16 cellular contexts compared by ENCODE assay signal in the genomic region with DNA sequence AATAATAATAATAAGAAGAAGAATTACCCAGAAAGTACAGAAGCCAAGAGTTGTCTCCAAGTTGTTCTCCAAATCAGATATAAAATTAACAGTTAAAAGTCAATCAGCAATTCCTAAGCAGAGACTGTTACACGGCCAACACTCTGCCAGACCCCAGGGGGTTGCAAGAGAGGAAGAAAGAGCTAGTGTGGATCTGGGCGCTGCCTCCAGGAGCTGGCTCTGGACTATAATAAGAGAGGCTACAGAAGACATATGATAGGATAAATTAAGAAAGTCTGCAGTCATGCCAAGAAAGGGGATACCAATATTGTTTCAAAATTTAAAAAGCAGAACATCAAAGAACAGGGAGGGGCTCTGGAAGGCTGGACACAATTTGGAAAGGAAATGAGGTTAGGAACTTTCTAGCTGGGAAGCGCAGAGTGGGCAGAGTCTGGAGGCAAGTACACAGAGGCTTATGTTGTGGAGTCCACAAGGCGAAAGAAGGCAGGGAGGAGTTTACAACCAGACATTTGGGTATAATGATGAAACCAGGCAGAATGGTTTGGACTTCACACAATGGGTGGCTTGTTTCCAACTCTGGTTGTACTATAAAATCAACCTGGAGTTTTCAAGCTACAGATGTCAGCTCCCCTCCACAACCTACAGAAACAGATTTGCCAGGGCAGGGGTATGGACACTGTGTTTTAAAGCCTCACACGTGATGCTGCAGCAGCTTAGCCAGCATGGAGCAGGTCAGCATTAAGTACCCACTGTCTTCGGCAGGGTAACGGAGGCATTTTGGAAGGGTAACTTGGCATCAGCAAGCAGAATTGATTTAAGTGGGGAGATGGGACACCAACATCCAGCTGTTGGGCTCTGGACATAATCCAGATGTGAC. TPM values are rescaled to one million over a fixed set of nuclear protein-coding genes. Genes with fewer than 3 reads are reported as not detected.
A peak's percentile ranks its signal among the peaks of the same experiment; 100 is the strongest.
DNase-seq lines count a peak whose midpoint lies in the region; TF ChIP-seq lines count a peak whose summit lies in the region.
"Had no signal": no experiment of that assay in that cellular context is flagged by ENCODE, and none has a peak within 500 bp of the region (broad histone marks: within the 10 kb centered on the region; RNA-seq: fewer than 3 reads in every experiment).

No MANE protein-coding gene starts in this region.

- H3K79me2 ChIP-seq in osteoblast (ENCODE audit: insufficient read depth, low read length), result no peaks in the 10 kb centered on the region
- no peaks in the 10 kb centered on the region for H3K79me2 ChIP-seq in smooth muscle cell (ENCODE audit: low read depth)

- H3K4me3 Mint-ChIP-seq in T-helper 2 cell treated with Interferon-gamma antibody and Interleukin-4, amounts not matched to agents 5 μg/mL and 100 μg/mL, for 36 hours, result no peak overlapping the region
- H3K4me3 Mint-ChIP-seq: stimulated activated memory B cell treated with anti-CD40 and anti-IgM and Interleukin-4, amounts not matched to agents 10 μg/mL and 1 μg/mL and 100 μg/mL, for 72 hours; T-cell had no signal

- H3K4me3 ChIP-seq in fibroblast of mammary gland (ENCODE audit: control insufficient read depth, low read depth, low read length), result peak overlapping the region; percentile 24
- peak overlapping the region; percentile 7 for H3K4me3 ChIP-seq in osteoblast (ENCODE audit: insufficient read depth, low read length)
- H3K4me3 ChIP-seq in smooth muscle cell, result no peak overlapping the region
- no peak overlapping the region for H3K4me3 ChIP-seq in effector memory CD4-positive, alpha-beta T cell (ENCODE audit: insufficient read depth, low read depth, low read length, poor library complexity, severe bottlenecking)
- H3K4me3 ChIP-seq: HAP-1 had no signal

- H2AFZ ChIP-seq in osteoblast (ENCODE audit: low read length) (no peak overlapping the region), smooth muscle cell (ENCODE audit: low read depth) (no peak overlapping the region)

- no peak overlapping the region for H3K27ac ChIP-seq in osteoblast (ENCODE audit: low read depth, low read length)
- H3K27ac ChIP-seq in smooth muscle cell (ENCODE audit: low read depth), result no peak overlapping the region
- H3K27ac ChIP-seq in effector memory CD4-positive, alpha-beta T cell (ENCODE audit: insufficient read depth, low read length, poor library complexity, severe bottlenecking), result no peak overlapping the region

- no peaks in the 10 kb centered on the region for H3F3A ChIP-seq in smooth muscle cell (ENCODE audit: low read depth)

- no peaks in the 10 kb centered on the region for H3K4me1 Mint-ChIP-seq in T-helper 2 cell treated with Interferon-gamma antibody and Interleukin-4, amounts not matched to agents 5 μg/mL and 100 μg/mL, for 36 hours (ENCODE audit: low read depth)

- peaks cover 2% of the 10 kb centered on the region for H3K36me3 Mint-ChIP-seq in T-helper 2 cell treated with Interferon-gamma antibody and Interleukin-4, amounts not matched to agents 5 μg/mL and 100 μg/mL, for 36 hours (ENCODE audit: low read depth)

- H3K27ac Mint-ChIP-seq in T-helper 2 cell treated with Interferon-gamma antibody and Interleukin-4, amounts not matched to agents 5 μg/mL and 100 μg/mL, for 36 hours, result no peak overlapping the region
- H3K27ac Mint-ChIP-seq: stimulated activated memory B cell treated with anti-CD40 and anti-IgM and Interleukin-4, amounts not matched to agents 10 μg/mL and 1 μg/mL and 100 μg/mL, for 72 hours; T-cell had no signal

- H3K9me3 Mint-ChIP-seq in T-helper 2 cell treated with Interferon-gamma antibody and Interleukin-4, amounts not matched to agents 5 μg/mL and 100 μg/mL, for 36 hours, result peaks cover 3% of the 10 kb centered on the region

- WGBS in smooth muscle cell (ENCODE audit: low lambda C conversion rate), result 88% methylated on average over 7 of the region's 7 CpGs

- peaks cover 12% of the 10 kb centered on the region for H4K20me1 ChIP-seq in osteoblast (ENCODE audit: insufficient read depth, low read length)
- H4K20me1 ChIP-seq in smooth muscle cell (ENCODE audit: low read depth), result no peaks in the 10 kb centered on the region

- H3K36me3 ChIP-seq in osteoblast (ENCODE audit: insufficient read depth, low read length), result no peaks in the 10 kb centered on the region
- no peaks in the 10 kb centered on the region for H3K36me3 ChIP-seq in smooth muscle cell (ENCODE audit: low read depth)
- no peaks in the 10 kb centered on the region for H3K36me3 ChIP-seq in effector memory CD4-positive, alpha-beta T cell (ENCODE audit: control insufficient read depth, insufficient read depth, low read length)
- H3K36me3 ChIP-seq: HAP-1 had no signal

- DNase-seq in COLO829 (ENCODE audit: low spot score) (peak; percentile 53), RPMI7951 (ENCODE audit: low read depth) (peak; percentile 46), fibroblast of mammary gland (ENCODE audit: low read depth) (peak; percentile 91), osteoblast (ENCODE audit: insufficient read length, low spot score, missing footprints) (no peak), smooth muscle cell (lab: John Stamatoyannopoulos, UW; ENCODE audit: unreplicated experiment) (no peak), COLO668 (lab: John Stamatoyannopoulos, UW; ENCODE audit: unreplicated experiment) (no peak)
- no peak for DNase-seq in T-helper 2 cell treated with Interferon-gamma antibody and Interleukin-4, amounts not matched to agents 5 μg/mL and 100 μg/mL, for 36 hours (ENCODE audit: low spot score)
- no peak for DNase-seq in effector memory CD4-positive, alpha-beta T cell
- DNase-seq: activated CD4-positive, CD25-positive, alpha-beta regulatory T cell treated with anti-CD3 and anti-CD28 coated beads, Interleukin-2, amount 50 U/mL, for 72 hours; C1 segment of cervical spinal cord; NCI-H226; OCI-M1; stimulated activated CD4-positive, alpha-beta T cell treated with anti-CD3 and anti-CD28 coated beads, Interleukin-2, amount 100 ng/mL, for 48 hours; T-cell had no signal

- H3K9me3 ChIP-seq in osteoblast (ENCODE audit: low read depth, low read length), result no peaks in the 10 kb centered on the region
- no peaks in the 10 kb centered on the region for H3K9me3 ChIP-seq in smooth muscle cell (replicated peaks; ENCODE audit: low read depth)
- no peaks in the 10 kb centered on the region for H3K9me3 ChIP-seq in effector memory CD4-positive, alpha-beta T cell (ENCODE audit: control insufficient read depth, low read length)
- H3K9me3 ChIP-seq: HAP-1 had no signal

- peak overlapping the region; percentile 43 for H3K4me2 ChIP-seq in osteoblast (ENCODE audit: insufficient read depth, low read length)
- H3K4me2 ChIP-seq in smooth muscle cell, result no peak overlapping the region

- no peak overlapping the region for H3K9ac ChIP-seq in smooth muscle cell (ENCODE audit: low read depth)

- no peaks in the 10 kb centered on the region for H3K27me3 Mint-ChIP-seq in T-helper 2 cell treated with Interferon-gamma antibody and Interleukin-4, amounts not matched to agents 5 μg/mL and 100 μg/mL, for 36 hours (ENCODE audit: low read depth)
- H3K27me3 Mint-ChIP-seq: stimulated activated memory B cell treated with anti-CD40 and anti-IgM and Interleukin-4, amounts not matched to agents 10 μg/mL and 1 μg/mL and 100 μg/mL, for 72 hours; T-cell had no signal

- H3K27me3 ChIP-seq in osteoblast (ENCODE audit: insufficient read depth, low read length) (no peaks in the 10 kb centered on the region), smooth muscle cell (ENCODE audit: low read depth) (no peaks in the 10 kb centered on the region)
- no peaks in the 10 kb centered on the region for H3K27me3 ChIP-seq in effector memory CD4-positive, alpha-beta T cell (replicated peaks; ENCODE audit: control insufficient read depth, insufficient read depth, low read length, poor library complexity, severe bottlenecking)

- no peak for TF ChIP-seq CTCF in fibroblast of mammary gland (conservative IDR thresholded peaks at IDR 0.05; ENCODE audit: control insufficient read depth, insufficient read depth, low read depth, low read length)
- no peak for TF ChIP-seq CTCF in osteoblast (IDR thresholded peaks at IDR 0.05; ENCODE audit: extremely low read depth, low read depth, low read length)
- no peak for TF ChIP-seq CTCF in smooth muscle cell (IDR thresholded peaks at IDR 0.05; ENCODE audit: borderline replicate concordance, insufficient read depth, poor library complexity, severe bottlenecking)

- peaks cover 18% of the 10 kb centered on the region for H3K4me1 ChIP-seq in osteoblast (ENCODE audit: insufficient read depth, low read length)
- H3K4me1 ChIP-seq in smooth muscle cell (ENCODE audit: low read depth), result no peaks in the 10 kb centered on the region
- no peaks in the 10 kb centered on the region for H3K4me1 ChIP-seq in effector memory CD4-positive, alpha-beta T cell (ENCODE audit: control insufficient read depth, insufficient read depth, low read length, poor library complexity, severe bottlenecking)
- H3K4me1 ChIP-seq: HAP-1 had no signal

RNA-seq across cellular contexts. Expression of a gene that starts 49.4 kb away (rescaled TPM):
- 7.6 and 7.9 TPM in 2 replicates for total RNA-seq in RPMI7951 (2014; rRNA removed; shearing (Covaris generic))
- 20.9 and 27.1 TPM in 2 replicates for total RNA-seq in osteoblast
- 11.6 and 36.7 TPM in 2 replicates for total RNA-seq in smooth muscle cell
- 9.2 and 16.3 TPM in 2 replicates for polyA plus RNA-seq in smooth muscle cell

Comparison
In these comparisons a context has a peak if more than half of its experiments do, and no peak if none do; other contexts are left out.
1. DNase-seq: peak in COLO829 (single experiment), RPMI7951 (single experiment) and fibroblast of mammary gland (single experiment); none in osteoblast (single experiment), smooth muscle cell (single experiment), T-helper 2 cell treated with Interferon-gamma antibody and Interleukin-4, amounts not matched to agents 5 μg/mL and 100 μg/mL, for 36 hours (single experiment), effector memory CD4-positive, alpha-beta T cell (0 of 3) and COLO668 (single experiment).
2. H3K4me3 ChIP-seq: peak in fibroblast of mammary gland (single experiment) and osteoblast (single experiment); none in smooth muscle cell (single experiment) and effector memory CD4-positive, alpha-beta T cell (single experiment).